9 cellular contexts compared by ENCODE assay signal in genomic region chr9:10094563-10094962, GRCh38.
"Had no signal": no experiment of that assay in that cellular context is flagged by ENCODE, and none has a peak within 500 bp of the region (broad histone marks: within the 10 kb centered on the region; RNA-seq: fewer than 3 reads in every experiment).

No MANE protein-coding gene starts in this region.

- H2AFZ ChIP-seq: GM23248, GM23338 had no signal

- H3K9ac ChIP-seq: GM23248 had no signal

- ATAC-seq: GM23338, HCT116 had no signal

- DNase-seq: GM23248, GOT3, H7, H9, HCEC 1CT, HFFc6 had no signal

- H3K9me3 ChIP-seq: HAP-1 had no signal

- H3K4me2 ChIP-seq: GM23338 had no signal

- H3K27ac ChIP-seq: GM23248 had no signal

- H3K4me3 ChIP-seq: GM23248, GM23338, HAP-1 had no signal

- H3K36me3 ChIP-seq: HAP-1 had no signal
